In the genomic region with DNA sequence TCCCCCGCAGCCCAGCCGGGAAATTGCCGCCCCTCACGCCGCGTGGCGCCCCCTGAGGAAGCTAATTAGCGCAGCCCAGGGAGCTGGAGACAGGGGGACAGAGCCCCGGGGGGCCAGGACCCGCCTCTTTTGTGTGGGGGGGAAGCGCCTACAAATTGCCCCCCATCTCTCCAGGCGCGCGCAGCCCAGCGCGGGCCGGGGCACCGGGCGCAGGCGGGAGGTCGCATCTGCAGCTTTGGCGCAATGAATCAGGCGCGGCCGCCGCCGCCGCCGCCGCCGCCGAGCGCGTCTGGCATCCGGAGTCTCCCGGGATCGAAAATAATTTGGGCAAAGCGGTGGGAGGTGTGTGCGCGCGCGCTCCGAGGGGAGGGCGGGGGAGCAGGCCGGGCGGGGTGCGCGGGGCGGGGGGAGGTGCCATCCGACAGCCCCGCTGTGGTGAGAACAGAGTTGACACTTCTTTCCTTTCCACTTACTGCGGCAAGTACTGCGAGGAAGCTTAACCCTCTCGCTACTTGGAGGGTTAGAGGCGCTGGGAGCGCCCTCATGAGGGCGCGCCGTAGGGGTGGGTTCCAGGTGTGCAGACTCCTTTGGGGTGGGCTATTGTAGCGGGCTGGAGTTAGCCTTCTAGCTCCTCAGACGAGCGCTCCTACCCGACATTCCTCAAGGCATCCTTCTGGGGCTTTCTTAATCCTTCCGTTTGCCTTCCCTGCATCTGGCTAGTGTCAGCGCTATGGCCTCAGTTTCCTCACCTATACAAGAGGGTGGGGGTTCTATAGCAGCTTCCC, we compare ENCODE assay signal across 9 cellular contexts.
DNase-seq lines count a peak whose midpoint lies in the region; ATAC-seq, FAIRE-seq and TF ChIP-seq lines count a peak whose summit lies in the region.
"Had no signal": no experiment of that assay in that cellular context is flagged by ENCODE, and none has a peak within 500 bp of the region (broad histone marks: within the 10 kb centered on the region; RNA-seq: fewer than 3 reads in every experiment).

No MANE protein-coding gene starts in this region.

- no peak for TF ChIP-seq EP300 in GM12878 (IDR thresholded peaks at IDR 0.05; ENCODE audit: borderline replicate concordance in 1 of 2, control insufficient read depth in 1 of 2, low read depth in 2 of 2, low read length in 2 of 2)

- H3K9ac ChIP-seq in Karpas-422 (ENCODE audit: low read length) (peak overlapping the region; percentile 33; the same call in 1 of the 2 replicates), GM12878 (ENCODE audit: control insufficient read depth, insufficient read depth, low read length) (no peak overlapping the region; the same call in 1 of the 2 replicates), iPS-18a (ENCODE audit: low read length) (peak overlapping the region; percentile 72)

- in situ Hi-C loops in GM12878 (cut with MboI): no loop called here

- DNase-seq in Karpas-422 (peak; percentile 71), T-helper 1 cell (peak; percentile 33 to 62 (median 46)), GM12878 (ENCODE audit: low read depth, low spot score) (no peak), amniotic stem cell (lab: John Stamatoyannopoulos, UW) (no peak)

- no TSS peak for BruUV-seq in GM12878 (replicated peaks; lab: Mats Ljungman, UMichigan)

- H3K27me3 ChIP-seq in Karpas-422 (ENCODE audit: low read length) (no peaks in the 10 kb centered on the region), GM12878 (replicated peaks in 1 of 2; ENCODE audit: control insufficient read depth in 2 of 2, insufficient read depth in 2 of 2, low read length in 1 of 2) (peaks cover 5 to 6% of the 10 kb centered on the region in 2 experiments; a peak in 3 of 4 replicates), iPS-18a (ENCODE audit: control insufficient read depth, insufficient read depth, low read length) (peaks cover 18% of the 10 kb centered on the region)

- H3K4me3 ChIP-seq in Karpas-422 (ENCODE audit: low read length) (peak overlapping the region; percentile 61), GM12878 (peak overlapping the region; percentile 75), iPS-18a (ENCODE audit: low read length) (peak overlapping the region; percentile 76), skin epidermis (peak overlapping the region; percentile 27 to 50 (median 41))

- RAD21 ChIA-PET in GM12878 (lab: Charles Lee; ENCODE audit: unreplicated experiment): interaction anchor here (0.6 to 5.0 kb wide), 25 partner anchors 10 to 318 kb away, joined by 3 to 78 read pairs (median 5); partner anchors contain the start of gene CXXC5

- peak; percentile 39 for TF ChIP-seq RAD21 in GM12878 (IDR thresholded peaks at IDR 0.05; ENCODE audit: insufficient read depth, low read depth, low read length)

- H3K79me2 ChIP-seq in Karpas-422 (ENCODE audit: low read length) (no peaks in the 10 kb centered on the region), GM12878 (ENCODE audit: control insufficient read depth, insufficient read depth, low read length) (no peaks in the 10 kb centered on the region)

- 0 out of 2 replicates have a peak, but pooled peaks cover 4% of the 10 kb centered on the region for H4K20me1 ChIP-seq in Karpas-422 (ENCODE audit: insufficient read depth, low read depth, low read length)
- no peaks in the 10 kb centered on the region for H4K20me1 ChIP-seq in GM12878 (ENCODE audit: control insufficient read depth, insufficient read depth)

- SMC1A ChIA-PET in GM12878 (lab: Charles Lee; ENCODE audit: uncharacterized antibody, unreplicated experiment): interaction anchor here (0.7 to 7.5 kb wide), 16 partner anchors 11 to 150 kb away, joined by 3 to 49 read pairs (median 4); partner anchors contain the start of gene UBE2D2

- no peaks in the 10 kb centered on the region for H3K9me2 ChIP-seq in Karpas-422 (replicated peaks; ENCODE audit: insufficient read depth, low read length)

- no peak overlapping the region for H2AFZ ChIP-seq in Karpas-422 (ENCODE audit: low read length)
- H2AFZ ChIP-seq in GM12878 (ENCODE audit: control insufficient read depth, low read depth, low read length): peak overlapping the region; percentile 44

- TF ChIP-seq POLR2A in GM12878 (IDR thresholded peaks at IDR 0.05; ENCODE audit: low read depth, low read length) (no peak), GM18505 (IDR thresholded peaks at IDR 0.05; ENCODE audit: borderline replicate concordance, extremely low read depth, insufficient read depth, insufficient read length) (no peak)

- WGBS in GM12878 (ENCODE audit: insufficient coverage, insufficient replicate concordance, low lambda C conversion rate, missing lambda C conversion rate): 5% methylated on average over 25 of the region's 65 CpGs

- TF ChIP-seq CTCF in GM12873 (IDR thresholded peaks at IDR 0.05; ENCODE audit: insufficient read depth, low read depth, low read length, missing control alignments) (peak; percentile 53), GM12878 (IDR thresholded peaks at IDR 0.05 in 2 of 3, conservative IDR thresholded peaks at IDR 0.05 in 1 of 3; ENCODE audit: control insufficient read depth in 2 of 3, extremely low read depth in 1 of 3, insufficient read depth in 1 of 3, low read depth in 3 of 3, low read length in 3 of 3) (peak; percentile 4 to 38 (median 29); a peak in 3 of 6 replicates)

- peak; percentile 72 for ATAC-seq in GM12878
- ATAC-seq in GM18505 (IDR thresholded peaks at IDR 0.05; ENCODE audit: unreplicated experiment): no peak

- H3K4me2 ChIP-seq in Karpas-422 (ENCODE audit: low read depth, low read length, poor library complexity, severe bottlenecking): peak overlapping the region; percentile 82
- H3K4me2 ChIP-seq in GM12878 (ENCODE audit: control insufficient read depth, insufficient read depth): peak overlapping the region; percentile 97

- intact Hi-C loops in GM12878 (cut with micrococcal nuclease; ENCODE audit: unreplicated experiment): loop anchor here (5.0 kb wide), 1 partner anchor 36 kb away; no protein-coding TSS in a partner anchor

- H3K9me3 ChIP-seq in Karpas-422 (ENCODE audit: low read length) (no peaks in the 10 kb centered on the region), GM12878 (replicated peaks; ENCODE audit: control insufficient read depth, insufficient read depth, low read length) (no peaks in the 10 kb centered on the region; the same call in 2 of the 3 replicates), iPS-18a (ENCODE audit: control insufficient read depth, low read depth, low read length) (no peaks in the 10 kb centered on the region)

- POLR2A ChIA-PET in GM12878 (lab: Charles Lee): interaction anchor here (0.5 to 2.7 kb wide), 17 partner anchors 10 to 1863 kb away, joined by 3 to 15 read pairs (median 4); partner anchors contain the start of gene CXXC5

- H3K4me1 ChIP-seq in Karpas-422 (ENCODE audit: low read length) (peaks cover 41% of the 10 kb centered on the region), GM12878 (ENCODE audit: control insufficient read depth, insufficient read depth, low read length) (peaks cover 21% of the 10 kb centered on the region), iPS-18a (ENCODE audit: control insufficient read depth, low read depth, low read length) (peaks cover 35% of the 10 kb centered on the region)

- H3K36me3 ChIP-seq in Karpas-422 (ENCODE audit: insufficient read depth, low read length): no peaks in the 10 kb centered on the region
- H3K36me3 ChIP-seq in GM12878 (ENCODE audit: control insufficient read depth in 2 of 2, insufficient read depth in 2 of 2, low read length in 1 of 2): no peaks in the 10 kb centered on the region
- H3K36me3 ChIP-seq in iPS-18a (ENCODE audit: control insufficient read depth, low read depth, low read length): no peaks in the 10 kb centered on the region

- no peak overlapping the region for H3K27ac ChIP-seq in Karpas-422 (ENCODE audit: low read length)
- no peak overlapping the region for H3K27ac ChIP-seq in GM12878 (ENCODE audit: control insufficient read depth, insufficient read depth)
- peak overlapping the region; percentile 21 for H3K27ac ChIP-seq in iPS-18a (ENCODE audit: low read length)
- peak overlapping the region in 9 of 21 experiments; percentile 4 to 65 (median 18) for H3K27ac ChIP-seq in skin epidermis
- H3K27ac ChIP-seq: epithelial cell of prostate had no signal

- peak; percentile 85 for FAIRE-seq in GM12878 (lab: Jason Lieb, UNC)

- CTCF ChIA-PET in GM12878 (lab: Yijun Ruan, JAX): interaction anchor here (0.9 to 5.8 kb wide), 16 partner anchors 10 to 77 kb away, joined by 3 to 82 read pairs (median 12); no protein-coding TSS in a partner anchor

TF ChIP-seq in GM12878, 131 proteins besides CTCF, POLR2A, EP300 and RAD21 (continues in another document):
- TF ChIP-seq IKZF1 (conservative IDR thresholded peaks at IDR 0.05): 0 out of 2 replicates have a peak, but pooled peaks have one; percentile 60
- no peak for TF ChIP-seq BMI1 (IDR thresholded peaks at IDR 0.05; ENCODE audit: borderline replicate concordance)
- TF ChIP-seq, protein P1, sequence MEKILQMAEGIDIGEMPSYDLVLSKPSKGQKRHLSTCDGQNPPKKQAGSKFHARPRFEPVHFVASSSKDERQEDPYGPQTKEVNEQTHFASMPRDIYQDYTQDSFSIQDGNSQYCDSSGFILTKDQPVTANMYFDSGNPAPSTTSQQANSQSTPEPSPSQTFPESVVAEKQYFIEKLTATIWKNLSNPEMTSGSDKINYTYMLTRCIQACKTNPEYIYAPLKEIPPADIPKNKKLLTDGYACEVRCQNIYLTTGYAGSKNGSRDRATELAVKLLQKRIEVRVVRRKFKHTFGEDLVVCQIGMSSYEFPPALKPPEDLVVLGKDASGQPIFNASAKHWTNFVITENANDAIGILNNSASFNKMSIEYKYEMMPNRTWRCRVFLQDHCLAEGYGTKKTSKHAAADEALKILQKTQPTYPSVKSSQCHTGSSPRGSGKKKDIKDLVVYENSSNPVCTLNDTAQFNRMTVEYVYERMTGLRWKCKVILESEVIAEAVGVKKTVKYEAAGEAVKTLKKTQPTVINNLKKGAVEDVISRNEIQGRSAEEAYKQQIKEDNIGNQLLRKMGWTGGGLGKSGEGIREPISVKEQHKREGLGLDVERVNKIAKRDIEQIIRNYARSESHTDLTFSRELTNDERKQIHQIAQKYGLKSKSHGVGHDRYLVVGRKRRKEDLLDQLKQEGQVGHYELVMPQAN (conservative IDR thresholded peaks at IDR 0.05): 0 out of 2 replicates have a peak, but pooled peaks have one; percentile 18
- TF ChIP-seq SMC3 (IDR thresholded peaks at IDR 0.05; ENCODE audit: borderline replicate concordance, low read length): 0 out of 2 replicates have a peak, but pooled peaks have one; percentile 6
- no peak for TF ChIP-seq PBX3 (IDR thresholded peaks at IDR 0.05; ENCODE audit: insufficient replicate concordance, low read depth, low read length)

Comparison
In these comparisons a context has a peak if more than half of its experiments do, and no peak if none do; other contexts are left out.
1. DNase-seq: peak in Karpas-422 (single experiment) and T-helper 1 cell (5 of 5); none in GM12878 (single experiment) and amniotic stem cell (single experiment).
2. Peak in every context shown above with its lines, with median percentiles within 50 percentile points of each other: H3K4me3 ChIP-seq.